1 cellular context compared by ENCODE assay signal in the genomic region with DNA sequence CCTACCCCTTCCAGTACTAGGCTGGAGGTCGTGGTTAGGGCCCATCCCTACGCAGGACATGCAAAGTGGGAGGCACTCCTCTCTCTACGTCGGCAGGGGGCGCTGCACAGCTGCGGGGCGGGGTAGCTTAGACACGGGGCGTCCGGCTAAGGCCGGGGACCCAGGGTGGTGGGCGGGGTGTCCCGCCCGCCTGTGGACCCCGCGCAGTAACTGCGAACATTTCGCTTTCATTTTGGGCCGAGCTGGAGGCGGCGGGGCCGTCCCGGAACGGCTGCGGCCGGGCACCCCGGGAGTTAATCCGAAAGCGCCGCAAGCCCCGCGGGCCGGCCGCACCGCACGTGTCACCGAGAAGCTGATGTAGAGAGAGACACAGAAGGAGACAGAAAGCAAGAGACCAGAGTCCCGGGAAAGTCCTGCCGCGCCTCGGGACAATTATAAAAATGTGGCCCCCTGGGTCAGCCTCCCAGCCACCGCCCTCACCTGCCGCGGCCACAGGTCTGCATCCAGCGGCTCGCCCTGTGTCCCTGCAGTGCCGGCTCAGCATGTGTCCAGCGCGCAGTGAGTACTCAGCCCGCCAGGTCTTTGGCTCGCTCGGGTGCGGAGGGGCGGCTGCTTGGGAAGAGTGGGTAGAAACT.
TF ChIP-seq lines count a peak whose summit lies in the region.

IL12A (plus strand) TSS at position 219 of the 635 bp plus-strand sequence.

TF ChIP-seq in HEK293, 187 proteins besides CTCF, POLR2A, EP300 and RAD21 (continued from another document and continues in another):
- no peak for TF ChIP-seq ZNF639 (tag by site-specific recombination; IDR thresholded peaks at IDR 0.05)
- no peak for TF ChIP-seq TSHZ1 (tag by site-specific recombination; IDR thresholded peaks at IDR 0.05; ENCODE audit: borderline replicate concordance)
- TF ChIP-seq ATF2 (tag by site-specific recombination; IDR thresholded peaks at IDR 0.05; ENCODE audit: low read depth) = no peak
- TF ChIP-seq ZNF623 (tag by site-specific recombination; IDR thresholded peaks at IDR 0.05) = no peak
- TF ChIP-seq ZNF214 (tag by site-specific recombination; IDR thresholded peaks at IDR 0.05; ENCODE audit: borderline replicate concordance) = no peak
- TF ChIP-seq ZFP69B (tag by site-specific recombination; IDR thresholded peaks at IDR 0.05) = peak; percentile 76
- no peak for TF ChIP-seq ZNF529 (tag by site-specific recombination; IDR thresholded peaks at IDR 0.05; ENCODE audit: insufficient replicate concordance)
- no peak for TF ChIP-seq ZNF785 (tag by site-specific recombination; IDR thresholded peaks at IDR 0.05)
- TF ChIP-seq ZNF777 (tag by site-specific recombination; IDR thresholded peaks at IDR 0.05; ENCODE audit: borderline replicate concordance) = 0 out of 2 replicates have a peak, but pooled peaks have one; percentile 15
- no peak for TF ChIP-seq ZNF121 (tag by site-specific recombination; IDR thresholded peaks at IDR 0.05)
- TF ChIP-seq ZBTB11 (tag by site-specific recombination; conservative IDR thresholded peaks at IDR 0.05; ENCODE audit: low read depth) = no peak
- no peak for TF ChIP-seq PRDM6 (tag by site-specific recombination; IDR thresholded peaks at IDR 0.05)
- no peak for TF ChIP-seq ZNF624 (tag by site-specific recombination; IDR thresholded peaks at IDR 0.05)
- TF ChIP-seq HOXD13 (CRISPR knock-in tag; IDR thresholded peaks at IDR 0.05; ENCODE audit: borderline replicate concordance) = no peak
- TF ChIP-seq ZNF112 (tag by site-specific recombination; IDR thresholded peaks at IDR 0.05) = no peak
- no peak for TF ChIP-seq ZNF24 (tag by site-specific recombination; IDR thresholded peaks at IDR 0.05)
- no peak for TF ChIP-seq ZNF350 (tag by site-specific recombination; IDR thresholded peaks at IDR 0.05)
- TF ChIP-seq ZBTB6 (tag by site-specific recombination; IDR thresholded peaks at IDR 0.05) = no peak
- no peak for TF ChIP-seq ZNF561 (tag by site-specific recombination; IDR thresholded peaks at IDR 0.05; ENCODE audit: borderline replicate concordance)
- no peak for TF ChIP-seq ZNF114 (tag by site-specific recombination; IDR thresholded peaks at IDR 0.05)
- peak; percentile 52; the same call in 1 of the 2 replicates for TF ChIP-seq KLF8 (tag by site-specific recombination; IDR thresholded peaks at IDR 0.05)
- TF ChIP-seq ZNF626 (tag by site-specific recombination; IDR thresholded peaks at IDR 0.05) = no peak
- TF ChIP-seq ZNF654 (tag by site-specific recombination; IDR thresholded peaks at IDR 0.05; ENCODE audit: low read depth) = peak; percentile 51
- TF ChIP-seq ZNF488 (tag by site-specific recombination; IDR thresholded peaks at IDR 0.05) = no peak
- no peak for TF ChIP-seq OSR2 (tag by site-specific recombination; IDR thresholded peaks at IDR 0.05)
- 0 out of 2 replicates have a peak, but pooled peaks have one; percentile 36 for TF ChIP-seq ZXDB (tag by site-specific recombination; IDR thresholded peaks at IDR 0.05)
- TF ChIP-seq RBAK (tag by site-specific recombination; IDR thresholded peaks at IDR 0.05) = no peak
- TF ChIP-seq, protein P1, sequence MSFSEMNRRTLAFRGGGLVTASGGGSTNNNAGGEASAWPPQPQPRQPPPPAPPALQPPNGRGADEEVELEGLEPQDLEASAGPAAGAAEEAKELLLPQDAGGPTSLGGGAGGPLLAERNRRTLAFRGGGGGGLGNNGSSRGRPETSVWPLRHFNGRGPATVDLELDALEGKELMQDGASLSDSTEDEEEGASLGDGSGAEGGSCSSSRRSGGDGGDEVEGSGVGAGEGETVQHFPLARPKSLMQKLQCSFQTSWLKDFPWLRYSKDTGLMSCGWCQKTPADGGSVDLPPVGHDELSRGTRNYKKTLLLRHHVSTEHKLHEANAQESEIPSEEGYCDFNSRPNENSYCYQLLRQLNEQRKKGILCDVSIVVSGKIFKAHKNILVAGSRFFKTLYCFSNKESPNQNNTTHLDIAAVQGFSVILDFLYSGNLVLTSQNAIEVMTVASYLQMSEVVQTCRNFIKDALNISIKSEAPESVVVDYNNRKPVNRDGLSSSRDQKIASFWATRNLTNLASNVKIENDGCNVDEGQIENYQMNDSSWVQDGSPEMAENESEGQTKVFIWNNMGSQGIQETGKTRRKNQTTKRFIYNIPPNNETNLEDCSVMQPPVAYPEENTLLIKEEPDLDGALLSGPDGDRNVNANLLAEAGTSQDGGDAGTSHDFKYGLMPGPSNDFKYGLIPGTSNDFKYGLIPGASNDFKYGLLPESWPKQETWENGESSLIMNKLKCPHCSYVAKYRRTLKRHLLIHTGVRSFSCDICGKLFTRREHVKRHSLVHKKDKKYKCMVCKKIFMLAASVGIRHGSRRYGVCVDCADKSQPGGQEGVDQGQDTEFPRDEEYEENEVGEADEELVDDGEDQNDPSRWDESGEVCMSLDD (tag by site-specific recombination; IDR thresholded peaks at IDR 0.05) = peak; percentile 82; the same call in 1 of the 2 replicates
- no peak for TF ChIP-seq GLI2 (tag by site-specific recombination; IDR thresholded peaks at IDR 0.05; ENCODE audit: borderline replicate concordance, low read depth)
- TF ChIP-seq GLIS1 (tag by site-specific recombination; IDR thresholded peaks at IDR 0.05) = no peak
- TF ChIP-seq ZEB2 (tag by site-specific recombination; IDR thresholded peaks at IDR 0.05) = peak; percentile 48; the same call in 1 of the 2 replicates
- TF ChIP-seq ZNF555 (tag by site-specific recombination; conservative IDR thresholded peaks at IDR 0.05) = no peak
- TF ChIP-seq ZNF544 (tag by site-specific recombination; IDR thresholded peaks at IDR 0.05) = no peak
- TF ChIP-seq ZNF521 (tag by site-specific recombination; IDR thresholded peaks at IDR 0.05) = no peak
- TF ChIP-seq ZNF707 (tag by site-specific recombination; IDR thresholded peaks at IDR 0.05) = no peak
- TF ChIP-seq ZNF426 (tag by site-specific recombination; IDR thresholded peaks at IDR 0.05) = no peak
- peak; percentile 94 for TF ChIP-seq ZNF2 (tag by site-specific recombination; IDR thresholded peaks at IDR 0.05)
- TF ChIP-seq YY1 (tag by site-specific recombination; IDR thresholded peaks at IDR 0.05) = no peak
- no peak for TF ChIP-seq ZNF677 (tag by site-specific recombination; IDR thresholded peaks at IDR 0.05)
